In the genomic region with DNA sequence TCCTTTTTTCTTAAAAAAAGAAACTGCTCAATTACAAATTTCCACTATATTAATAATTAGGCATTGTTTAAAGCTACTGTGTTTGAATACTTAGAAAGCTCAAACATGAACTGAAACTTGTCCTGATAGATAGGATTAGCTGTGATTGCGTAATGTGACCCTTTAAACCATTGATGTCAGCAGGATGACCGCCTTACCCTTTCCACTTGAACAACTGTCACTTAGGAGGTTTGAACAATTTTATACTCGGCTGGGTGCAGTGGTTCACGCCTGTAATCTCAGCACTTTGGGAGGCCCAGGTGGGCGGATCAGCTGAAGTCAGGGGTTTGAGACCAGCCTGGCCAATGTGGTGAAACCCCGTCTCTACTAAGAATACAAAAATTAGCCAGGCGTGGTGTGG, we compare ENCODE assay signal across 16 cellular contexts. TPM values are rescaled to one million over a fixed set of nuclear protein-coding genes. Genes with fewer than 3 reads are reported as not detected.
DNase-seq lines count a peak whose midpoint lies in the region; ATAC-seq, FAIRE-seq and TF ChIP-seq lines count a peak whose summit lies in the region.
"Had no signal": no experiment of that assay in that cellular context is flagged by ENCODE, and none has a peak within 500 bp of the region (broad histone marks: within the 10 kb centered on the region; RNA-seq: fewer than 3 reads in every experiment).

No MANE protein-coding gene starts in this region.

- POLR2A ChIA-PET in GM12878 (lab: Charles Lee) = no interaction called here
- POLR2A ChIA-PET in CD8-positive, alpha-beta memory T cell (lab: Charles Lee) = no interaction called here

- H3K4me3 ChIP-seq in GM12878 (peak overlapping the region; percentile 35; the same call in 1 of the 2 replicates), parathyroid adenoma (ENCODE audit: low read depth, low read length) (no peak overlapping the region)
- H3K4me3 ChIP-seq in CD8-positive, alpha-beta memory T cell (ENCODE audit: low read length) = no peak overlapping the region
- H3K4me3 ChIP-seq: SK-N-MC, skin epidermis had no signal

- H3K36me3 ChIP-seq in GM12878 (ENCODE audit: control insufficient read depth in 2 of 2, insufficient read depth in 2 of 2, low read length in 1 of 2) = peaks cover 0 to 3% of the 10 kb centered on the region in 2 experiments; a peak in 2 of 4 replicates
- no peaks in the 10 kb centered on the region for H3K36me3 ChIP-seq in parathyroid adenoma (ENCODE audit: control insufficient read depth, insufficient read depth, low read length)
- peaks cover 6% of the 10 kb centered on the region for H3K36me3 ChIP-seq in CD8-positive, alpha-beta memory T cell (ENCODE audit: insufficient read depth, low read length)

- H3K36me3 Mint-ChIP-seq in CD8-positive, alpha-beta memory T cell = peaks cover 0 to 30% (median 2%) of the 10 kb centered on the region in 3 donors

- H3K4me2 ChIP-seq in GM12878 (ENCODE audit: control insufficient read depth, insufficient read depth) = peak overlapping the region; percentile 62
- H3K4me2 ChIP-seq in parathyroid adenoma (ENCODE audit: low read length) = peak overlapping the region; percentile 17

- H3K79me2 ChIP-seq in GM12878 (ENCODE audit: control insufficient read depth, insufficient read depth, low read length) = peaks cover 56% of the 10 kb centered on the region
- peaks cover 19% of the 10 kb centered on the region for H3K79me2 ChIP-seq in parathyroid adenoma

- peak overlapping the region in 2 of 7 donors; percentile 19 to 20 for H3K4me3 Mint-ChIP-seq in CD8-positive, alpha-beta memory T cell
- H3K4me3 Mint-ChIP-seq: activated naive CD8-positive, alpha-beta T cell; HFFc6 had no signal

- peak overlapping the region in 3 of 8 donors; percentile 52 to 87 (median 79) for H3K27ac Mint-ChIP-seq in CD8-positive, alpha-beta memory T cell
- H3K27ac Mint-ChIP-seq: activated naive CD8-positive, alpha-beta T cell; HFFc6 had no signal

- SMC1A ChIA-PET in GM12878 (lab: Charles Lee; ENCODE audit: uncharacterized antibody, unreplicated experiment) = interaction anchor here (0.9 to 2.1 kb wide), 3 partner anchors 9 to 24 kb away, joined by 3 to 8 read pairs (median 6); no protein-coding TSS in a partner anchor

- H4K20me1 ChIP-seq in GM12878 (ENCODE audit: control insufficient read depth, insufficient read depth) = no peaks in the 10 kb centered on the region

- TSS peak; percentile 9 for BruUV-seq in GM12878 (replicated peaks; lab: Mats Ljungman, UMichigan)

- TF ChIP-seq EP300 in Ishikawa (IDR thresholded peaks at IDR 0.05; ENCODE audit: borderline replicate concordance) (no peak), GM12878 (IDR thresholded peaks at IDR 0.05; ENCODE audit: borderline replicate concordance in 1 of 2, control insufficient read depth in 1 of 2, low read depth in 2 of 2, low read length in 2 of 2) (no peak)

- intact Hi-C loops in GM12878 (cut with micrococcal nuclease; ENCODE audit: unreplicated experiment) = loop anchor here (5.0 to 10.0 kb wide), 2 partner anchors 192 to 285 kb away; partner anchors contain the start of genes DCUN1D2 and TFDP1

- DNase-seq in GM12891 (ENCODE audit: insufficient read length, low spot score) = no peak
- DNase-seq in GM12878 (ENCODE audit: low read depth, low spot score) = peak; percentile 39
- no peak for DNase-seq in NCI-H446 treated with DMSO at 0.1 percent for 48 hours (lab: John Stamatoyannopoulos, UW)
- DNase-seq in CD8-positive, alpha-beta memory T cell = no peak
- DNase-seq in OCI-M2 (lab: John Stamatoyannopoulos, UW; ENCODE audit: unreplicated experiment) = no peak
- DNase-seq: CD4-positive, alpha-beta memory T cell; heart left ventricle; HFFc6; left cardiac atrium; NCI-H187 had no signal

- H3K4me1 ChIP-seq in GM12878 (ENCODE audit: control insufficient read depth, insufficient read depth, low read length) (no peaks in the 10 kb centered on the region), parathyroid adenoma (peaks cover 2% of the 10 kb centered on the region)
- peaks cover 23% of the 10 kb centered on the region for H3K4me1 ChIP-seq in CD8-positive, alpha-beta memory T cell (ENCODE audit: insufficient read depth, low read length)

- in situ Hi-C loops in GM12878 (cut with MboI) = no loop called here

- H3K27me3 Mint-ChIP-seq in CD8-positive, alpha-beta memory T cell = peaks cover 3 to 20% of the 10 kb centered on the region in 2 donors

- FAIRE-seq in GM12891 (lab: Jason Lieb, UNC) = peak; percentile 13
- FAIRE-seq in GM12878 (lab: Jason Lieb, UNC) = peak; percentile 84

- ATAC-seq in GM12878 (peak; percentile 72), HG02798 (IDR thresholded peaks at IDR 0.05; ENCODE audit: poor library complexity, unreplicated experiment) (no peak)
- ATAC-seq: heart left ventricle, left cardiac atrium had no signal

- H3K27me3 ChIP-seq in GM12878 (replicated peaks in 1 of 2; ENCODE audit: control insufficient read depth in 2 of 2, insufficient read depth in 2 of 2, low read length in 1 of 2) (no peaks in the 10 kb centered on the region), parathyroid adenoma (ENCODE audit: control insufficient read depth, insufficient read depth, low read length) (no peaks in the 10 kb centered on the region)
- H3K27me3 ChIP-seq in CD8-positive, alpha-beta memory T cell (ENCODE audit: insufficient read depth, low read length, poor library complexity, severe bottlenecking) = no peaks in the 10 kb centered on the region
- H3K27me3 ChIP-seq: heart left ventricle had no signal

- no peak for TF ChIP-seq POLR2A in GM12891 (IDR thresholded peaks at IDR 0.05; ENCODE audit: low read depth, low read length)
- TF ChIP-seq POLR2A in GM12878 (IDR thresholded peaks at IDR 0.05; ENCODE audit: low read depth, low read length) = no peak

- H3K9me3 ChIP-seq in GM12878 (replicated peaks; ENCODE audit: control insufficient read depth, insufficient read depth, low read length) (no peaks in the 10 kb centered on the region), parathyroid adenoma (ENCODE audit: control insufficient read depth, low read length) (no peaks in the 10 kb centered on the region)
- H3K9me3 ChIP-seq in CD8-positive, alpha-beta memory T cell (ENCODE audit: low read length) = no peaks in the 10 kb centered on the region
- H3K9me3 ChIP-seq: heart left ventricle had no signal

- no peak overlapping the region for H3K27ac ChIP-seq in GM12878 (ENCODE audit: control insufficient read depth, insufficient read depth)
- no peak overlapping the region for H3K27ac ChIP-seq in parathyroid adenoma
- no peak overlapping the region for H3K27ac ChIP-seq in CD8-positive, alpha-beta memory T cell (ENCODE audit: low read depth, low read length)
- H3K27ac ChIP-seq: SK-N-MC had no signal

- TF ChIP-seq CTCF in GM12878 (IDR thresholded peaks at IDR 0.05 in 2 of 3, conservative IDR thresholded peaks at IDR 0.05 in 1 of 3; ENCODE audit: control insufficient read depth in 2 of 3, extremely low read depth in 1 of 3, insufficient read depth in 1 of 3, low read depth in 3 of 3, low read length in 3 of 3) (no peak), parathyroid adenoma (IDR thresholded peaks at IDR 0.05) (no peak)

- H3K9me3 Mint-ChIP-seq in CD8-positive, alpha-beta memory T cell = peaks cover 0 to 8% (median 2%) of the 10 kb centered on the region in 5 donors

- H2AFZ ChIP-seq in GM12878 (ENCODE audit: control insufficient read depth, low read depth, low read length) = no peak overlapping the region
- no peak overlapping the region for H2AFZ ChIP-seq in parathyroid adenoma

- TF ChIP-seq RAD21 in Ishikawa (IDR thresholded peaks at IDR 0.05; ENCODE audit: low read depth) = no peak
- no peak for TF ChIP-seq RAD21 in GM12878 (IDR thresholded peaks at IDR 0.05; ENCODE audit: insufficient read depth, low read depth, low read length)

- WGBS in GM12878 (ENCODE audit: insufficient coverage, insufficient replicate concordance, low lambda C conversion rate, missing lambda C conversion rate) = 11% methylated on average over 7 of the region's 7 CpGs

- H3K9ac ChIP-seq in GM12878 (ENCODE audit: control insufficient read depth, insufficient read depth, low read length) = no peak overlapping the region
- no peak overlapping the region for H3K9ac ChIP-seq in parathyroid adenoma

- RAD21 ChIA-PET in GM12878 (lab: Charles Lee; ENCODE audit: unreplicated experiment) = interaction anchor here (0.9 kb wide), 1 partner anchor 16 kb away, joined by 3 read pairs; no protein-coding TSS in a partner anchor

- H3K4me1 Mint-ChIP-seq in CD8-positive, alpha-beta memory T cell = peaks cover 37 to 66% (median 60%) of the 10 kb centered on the region in 3 donors

- CTCF ChIA-PET in GM12878 (lab: Yijun Ruan, JAX) = no interaction called here
- CTCF ChIA-PET in CD8-positive, alpha-beta memory T cell (lab: Charles Lee) = interaction anchor here (1.0 kb wide), 1 partner anchor 10 kb away, joined by 4 read pairs; no protein-coding TSS in a partner anchor

TF ChIP-seq in GM12891, 5 proteins besides CTCF, POLR2A, EP300 and RAD21 (continues in another document):
- TF ChIP-seq PAX5 (IDR thresholded peaks at IDR 0.05; ENCODE audit: insufficient read depth, low read length, severe bottlenecking) (no peak), SPI1 (IDR thresholded peaks at IDR 0.05; ENCODE audit: low read depth, low read length) (peak; percentile 73)

TF ChIP-seq in Ishikawa, 13 proteins besides CTCF, POLR2A, EP300 and RAD21 (continues in another document):
- peak; percentile 85 for TF ChIP-seq CEBPB (IDR thresholded peaks at IDR 0.05)
- TF ChIP-seq YY1 (IDR thresholded peaks at IDR 0.05; ENCODE audit: low read depth) = no peak

TF ChIP-seq in GM12878, 131 proteins besides CTCF, POLR2A, EP300 and RAD21 (continues in another document):
- no peak for TF ChIP-seq RELA (IDR thresholded peaks at IDR 0.05; ENCODE audit: borderline replicate concordance, partially characterized antibody)

RNA-seq across cellular contexts. Expression of gene LAMP1, which starts 2.9 kb away (rescaled TPM):
- polyA plus RNA-seq in GM12891 (2012; ENCODE audit: low read depth, missing spikeins) = 47.7 TPM
- 33.6 and 34.3 TPM in 2 replicates for total RNA-seq in GM12878 (2013; cell fraction: nucleolus; rRNA removed)
- total RNA-seq in GM12878 (2014; rRNA removed) (44.8 and 54.2 TPM in 2 replicates), GM12878 (2014; rRNA removed; fragmentation: Illumina TruSeq; extraction: Trizol) (25.4 and 29.6 TPM in 2 replicates), GM12878 (2021) (83.0 and 83.2 TPM in 2 replicates)
- 34.1 TPM for polyA plus RNA-seq in GM12878 (2011; ENCODE audit: low read depth)
- polyA plus RNA-seq in GM12878 (2011; rRNA removed) (25.2 and 50.2 TPM in 2 replicates), GM12878 (2014; fragmentation: Illumina TruSeq; extraction: Trizol) (20.1 and 35.9 TPM in 2 replicates), GM12878 (2014; fragmentation: Nextera tagmentation; extraction: Ambion mirVana) (1 to 10 TPM; 2.5 to 8.4 TPM), GM12878 (2014; rRNA removed) (44.4 and 52.8 TPM in 2 replicates), GM12878 (2016; fragmentation: Nextera tagmentation; extraction: Ambion mirVana) (10 to 100 TPM in 1 of 2 experiments, 1 to 10 TPM in 1; 2.7 to 26.5 TPM)
- polyA plus RNA-seq in GM12878 (2011; cell fraction: cytosol; rRNA removed) = 28.6 and 34.2 TPM in 2 replicates
- 36.6 and 45.0 TPM in 2 replicates for polyA plus RNA-seq in GM12878 (2011; cell fraction: nucleus; rRNA removed)
- polyA plus RNA-seq in GM12878 (2012) = 48.2 and 53.2 TPM in 2 replicates
- polyA minus RNA-seq in GM12878 (2011; rRNA and poly(A)+ RNA removed) = 29.5 and 36.2 TPM in 2 replicates
- polyA minus RNA-seq in GM12878 (2011; cell fraction: cytosol; rRNA and poly(A)+ RNA removed) = 22.4 and 22.7 TPM in 2 replicates
- 6.9 and 13.2 TPM in 2 replicates for polyA minus RNA-seq in GM12878 (2011; cell fraction: nucleus; rRNA and poly(A)+ RNA removed)
- total RNA-seq in CD8-positive, alpha-beta memory T cell = 100 to 1,000 TPM in 1 of 2 experiments, 10 to 100 TPM in 1; 97.2 to 110 TPM
- 36.6 TPM for polyA plus RNA-seq in CD8-positive, alpha-beta memory T cell
